ENCODE assay signal across 15 cellular contexts in genomic region chrX:54865208-54865607, GRCh38.
"Had no signal": no experiment of that assay in that cellular context is flagged by ENCODE, and none has a peak within 500 bp of the region (broad histone marks: within the 10 kb centered on the region; RNA-seq: fewer than 3 reads in every experiment).

No MANE protein-coding gene starts in this region.

- H3K4me1 ChIP-seq: colonic mucosa, neural progenitor cell, right lobe of liver, transverse colon had no signal

- H3K9me3 ChIP-seq: colonic mucosa, ovary, transverse colon had no signal

- H3K9ac ChIP-seq: neural progenitor cell had no signal

- H3K36me3 ChIP-seq: colonic mucosa, neural progenitor cell, ovary, right lobe of liver, transverse colon had no signal

- H3K4me3 ChIP-seq: colonic mucosa, hepatocyte, neural progenitor cell, ovary, right lobe of liver, smooth muscle cell, transverse colon had no signal

- DNase-seq: activated CD4-positive, alpha-beta T cell treated with anti-CD3 and anti-CD28 coated beads for 48 hours; activated naive CD8-positive, alpha-beta T cell treated with anti-CD3 and anti-CD28 coated beads for 36 hours; amygdala; central memory CD4-positive, alpha-beta T cell; colonic mucosa; islet precursor cell; ovary; right lobe of liver; stimulated activated CD4-positive, alpha-beta T cell treated with anti-CD3 and anti-CD28 coated beads, Interleukin-4, amount 100 ng/mL, for 4 hours; stimulated activated CD8-positive, alpha-beta memory T cell treated with anti-CD3 and anti-CD28 coated beads, Interleukin-4, amount 100 ng/mL, for 48 hours; stimulated activated naive CD8-positive, alpha-beta T cell treated with anti-CD3 and anti-CD28 coated beads, Interleukin-15, Interleukin-2, amounts not matched to agents 100 U/mL and 50 U/mL, for 24 hours; transverse colon had no signal

- H3K4me2 ChIP-seq: hepatocyte, neural progenitor cell, smooth muscle cell had no signal

- H3K27ac ChIP-seq: colonic mucosa, hepatocyte, neural progenitor cell, ovary, right lobe of liver, transverse colon had no signal

- H3K27me3 ChIP-seq: colonic mucosa, hepatocyte, neural progenitor cell, ovary, transverse colon had no signal
